Comparison of ENCODE assay signal across 28 cellular contexts in genomic region chr12:87802721-87803011, GRCh38.
"Had no signal": no experiment of that assay in that cellular context is flagged by ENCODE, and none has a peak within 500 bp of the region (broad histone marks: within the 10 kb centered on the region; RNA-seq: fewer than 3 reads in every experiment).

No MANE protein-coding gene starts in this region.

- H3K4me1 ChIP-seq: colonic mucosa, parathyroid adenoma, psoas muscle, upper lobe of right lung had no signal

- FAIRE-seq: frontal cortex, keratinocyte, TTC549 had no signal

- H2AFZ ChIP-seq: parathyroid adenoma had no signal

- ATAC-seq: activated T-cell treated with anti-CD3 and anti-CD28 coated beads, Interleukin-2, amount 50 U/mL, for 72 hours; naive thymus-derived CD4-positive, alpha-beta T cell; psoas muscle; upper lobe of right lung had no signal

- DNase-seq: activated CD4-positive, alpha-beta T cell treated with anti-CD3 and anti-CD28 coated beads for 4 hours; activated CD4-positive, alpha-beta T cell treated with anti-CD3 and anti-CD28 coated beads, Interleukin-2, amount 50 U/mL, for 4 hours; activated naive CD4-positive, alpha-beta T cell; activated T-cell treated with anti-CD3 and anti-CD28 coated beads for 4 hours; activated T-cell treated with anti-CD3 and anti-CD28 coated beads, Interleukin-2, amount 50 U/mL, for 72 hours; anterior cingulate cortex; cerebellar nuclear complex; colonic mucosa; dorsolateral prefrontal cortex; effector memory CD4-positive, alpha-beta T cell; hippocampal formation; left cardiac atrium; midbrain; naive thymus-derived CD4-positive, alpha-beta T cell; psoas muscle; stimulated activated CD4-positive, alpha-beta T cell treated with anti-CD3 and anti-CD28 coated beads, Interleukin-15, amount 100 ng/mL, for 24 hours; stimulated activated CD4-positive, alpha-beta T cell treated with anti-CD3 and anti-CD28 coated beads, Interleukin-2, amount 100 ng/mL, for 24 hours; stimulated activated naive CD4-positive, alpha-beta T cell; T-helper 9 cell; tibial artery; upper lobe of right lung had no signal

- H3K9me3 ChIP-seq: colonic mucosa, psoas muscle, suprapubic skin, tibial artery, upper lobe of right lung had no signal

- H3K27ac ChIP-seq: cardiac muscle cell, colonic mucosa, dorsolateral prefrontal cortex, parathyroid adenoma, psoas muscle, suprapubic skin, upper lobe of right lung, VCaP had no signal

- H3K79me2 ChIP-seq: parathyroid adenoma had no signal

- H3K4me3 ChIP-seq: cardiac muscle cell, colonic mucosa, dorsolateral prefrontal cortex, psoas muscle, suprapubic skin, tibial artery, upper lobe of right lung had no signal

- H3K27me3 ChIP-seq: cardiac muscle cell, colonic mucosa, suprapubic skin, tibial artery, upper lobe of right lung had no signal

- H3K36me3 ChIP-seq: cardiac muscle cell, colonic mucosa, suprapubic skin, tibial artery, upper lobe of right lung had no signal
